27 cellular contexts compared by ENCODE assay signal in genomic region chr1:147804942-147805723, GRCh38. TPM values are rescaled to one million over a fixed set of nuclear protein-coding genes. Genes with fewer than 3 reads are reported as not detected.
"Had no signal": no experiment of that assay in that cellular context is flagged by ENCODE, and none has a peak within 500 bp of the region (broad histone marks: within the 10 kb centered on the region; RNA-seq: fewer than 3 reads in every experiment).

No MANE protein-coding gene starts in this region.

- H3K4me3 Mint-ChIP-seq: nephron; stimulated activated naive B cell treated with anti-CD40 and anti-IgM and Interleukin-4, amounts not matched to agents 10 μg/mL and 1 μg/mL and 100 μg/mL, for 72 hours; stimulated activated naive CD8-positive, alpha-beta T cell treated with anti-CD3 and anti-CD28 coated beads, Interleukin-15, amount 100 ng/mL, for 72 hours had no signal

- H3K27me3 Mint-ChIP-seq: stimulated activated naive CD8-positive, alpha-beta T cell treated with anti-CD3 and anti-CD28 coated beads, Interleukin-15, amount 100 ng/mL, for 72 hours had no signal

- H3K36me3 Mint-ChIP-seq: naive B cell; stimulated activated naive B cell treated with anti-CD40 and anti-IgM and Interleukin-4, amounts not matched to agents 10 μg/mL and 1 μg/mL and 100 μg/mL, for 72 hours had no signal

- H3K9me3 ChIP-seq: esophagus squamous epithelium, left lung, lower lobe of right lung, pancreas, spleen, testis, tibial nerve, upper lobe of right lung had no signal

- H3K36me3 ChIP-seq: esophagus squamous epithelium, left lung, lower lobe of right lung, pancreas, spleen, tibial nerve, upper lobe of right lung had no signal

- H3K27me3 ChIP-seq: left lung, pancreas, spleen, testis, tibial nerve, upper lobe of right lung had no signal

- H3K4me3 ChIP-seq: coronary artery, dorsolateral prefrontal cortex, esophagus squamous epithelium, left lung, lower lobe of right lung, pancreas, spleen, testis, tibial nerve, upper lobe of right lung had no signal

- H3K27ac Mint-ChIP-seq: naive B cell; nephron; progenitor cell of endocrine pancreas; stimulated activated naive B cell treated with anti-CD40 and anti-IgM and Interleukin-4, amounts not matched to agents 10 μg/mL and 1 μg/mL and 100 μg/mL, for 72 hours; stimulated activated naive CD8-positive, alpha-beta T cell treated with anti-CD3 and anti-CD28 coated beads, Interleukin-15, amount 100 ng/mL, for 72 hours had no signal

- H3K4me1 Mint-ChIP-seq: naive B cell; nephron; stimulated activated naive B cell treated with anti-CD40 and anti-IgM and Interleukin-4, amounts not matched to agents 10 μg/mL and 1 μg/mL and 100 μg/mL, for 72 hours; stimulated activated naive CD8-positive, alpha-beta T cell treated with anti-CD3 and anti-CD28 coated beads, Interleukin-15, amount 100 ng/mL, for 72 hours had no signal

- H3K9me3 Mint-ChIP-seq: naive B cell; nephron; stimulated activated naive CD8-positive, alpha-beta T cell treated with anti-CD3 and anti-CD28 coated beads, Interleukin-15, amount 100 ng/mL, for 72 hours had no signal

- H3K4me1 ChIP-seq: esophagus squamous epithelium, left lung, lower lobe of right lung, pancreas, spleen, testis, tibial nerve had no signal

- ATAC-seq: left lung; lower lobe of right lung; pancreas; right cardiac atrium; stimulated activated naive B cell treated with anti-CD40 and anti-IgM and Interleukin-4, amounts not matched to agents 10 μg/mL and 1 μg/mL and 100 μg/mL, for 72 hours; stimulated activated naive CD8-positive, alpha-beta T cell treated with anti-CD3 and anti-CD28 coated beads, Interleukin-15, amount 100 ng/mL, for 72 hours; upper lobe of right lung had no signal

- DNase-seq: central memory CD4-positive, alpha-beta T cell; dorsolateral prefrontal cortex; effector CD8-positive, alpha-beta T cell; esophagus squamous epithelium; foreskin melanocyte; head of caudate nucleus; hippocampal formation; kidney glomerular epithelial cell; left lung; lower lobe of right lung; mesenchymal stem cell; naive B cell; occipital lobe; pancreas; right cardiac atrium; spleen; stimulated activated CD4-positive, alpha-beta T cell treated with anti-CD3 and anti-CD28 coated beads, Interleukin-15, amount 100 ng/mL, for 24 hours; stimulated activated CD4-positive, alpha-beta T cell treated with anti-CD3 and anti-CD28 coated beads, Interleukin-1b, Interleukin-23, amount 100 ng/mL, for 48 hours; stimulated activated CD4-positive, alpha-beta T cell treated with anti-CD3 and anti-CD28 coated beads, Interleukin-4, amount 100 ng/mL, for 4 hours; stimulated activated naive B cell treated with anti-CD40 and anti-IgM and Interleukin-4, amounts not matched to agents 10 μg/mL and 1 μg/mL and 100 μg/mL, for 72 hours; stimulated activated naive CD8-positive, alpha-beta T cell treated with anti-CD3 and anti-CD28 coated beads, Interleukin-15, amount 100 ng/mL, for 72 hours; testis; upper lobe of right lung had no signal

- H3K27ac ChIP-seq: coronary artery, dorsolateral prefrontal cortex, esophagus squamous epithelium, left lung, lower lobe of right lung, pancreas, spleen, testis, tibial nerve, upper lobe of right lung had no signal

RNA-seq across cellular contexts. Expression of gene GJA5, which starts 44.7 kb away (rescaled TPM):
- total RNA-seq: progenitor cell of endocrine pancreas had no signal
